ENCODE assay signal across 1 cellular context in the genomic region with DNA sequence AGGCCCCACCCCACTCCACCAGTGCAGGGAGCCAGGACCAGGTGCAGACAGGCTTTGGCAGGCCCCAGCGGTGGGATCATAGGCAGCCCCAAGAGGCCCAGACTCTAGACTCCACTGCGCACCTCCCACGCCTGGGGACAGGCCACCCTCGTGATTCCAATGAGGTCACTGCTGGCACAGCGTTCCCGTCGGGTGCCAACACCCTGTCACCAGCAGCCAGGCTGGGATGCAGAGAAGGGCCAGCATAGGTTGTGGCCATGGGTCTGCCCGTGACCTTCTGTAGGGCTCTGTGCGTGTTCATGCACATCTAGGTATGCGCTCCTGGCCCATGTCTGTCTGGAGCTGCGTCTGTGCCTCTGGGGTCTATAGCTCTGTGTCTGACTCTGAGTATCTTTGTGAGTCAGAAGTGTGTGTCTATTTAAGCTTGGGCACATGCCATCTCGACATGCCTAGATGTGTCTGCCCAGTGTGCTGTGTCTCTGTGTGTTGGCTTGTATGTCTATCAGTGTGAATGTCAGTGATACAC.
A peak's percentile ranks its signal among the peaks of the same experiment; 100 is the strongest.
TF ChIP-seq lines count a peak whose summit lies in the region.

No MANE protein-coding gene starts in this region.

TF ChIP-seq in K562, 482 proteins besides CTCF, POLR2A, EP300 and RAD21:
- TF ChIP-seq EGR1 (conservative IDR thresholded peaks at IDR 0.05) (0 out of 2 replicates have a peak, but pooled peaks have one; percentile 9), PHB2 (IDR thresholded peaks at IDR 0.05; ENCODE audit: low read depth) (no peak), CREBBP (IDR thresholded peaks at IDR 0.05; ENCODE audit: low read depth, low read length) (no peak), HMGN3 (IDR thresholded peaks at IDR 0.05; ENCODE audit: borderline replicate concordance, extremely low read depth, insufficient read length, low read depth, low read length) (no peak), TEAD2 (tag; IDR thresholded peaks at IDR 0.05) (no peak)
- TF ChIP-seq, protein P1, sequence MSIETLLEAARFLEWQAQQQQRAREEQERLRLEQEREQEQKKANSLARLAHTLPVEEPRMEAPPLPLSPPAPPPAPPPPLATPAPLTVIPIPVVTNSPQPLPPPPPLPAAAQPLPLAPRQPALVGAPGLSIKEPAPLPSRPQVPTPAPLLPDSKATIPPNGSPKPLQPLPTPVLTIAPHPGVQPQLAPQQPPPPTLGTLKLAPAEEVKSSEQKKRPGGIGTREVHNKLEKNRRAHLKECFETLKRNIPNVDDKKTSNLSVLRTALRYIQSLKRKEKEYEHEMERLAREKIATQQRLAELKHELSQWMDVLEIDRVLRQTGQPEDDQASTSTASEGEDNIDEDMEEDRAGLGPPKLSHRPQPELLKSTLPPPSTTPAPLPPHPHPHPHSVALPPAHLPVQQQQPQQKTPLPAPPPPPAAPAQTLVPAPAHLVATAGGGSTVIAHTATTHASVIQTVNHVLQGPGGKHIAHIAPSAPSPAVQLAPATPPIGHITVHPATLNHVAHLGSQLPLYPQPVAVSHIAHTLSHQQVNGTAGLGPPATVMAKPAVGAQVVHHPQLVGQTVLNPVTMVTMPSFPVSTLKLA (conservative IDR thresholded peaks at IDR 0.05) = no peak
TF ChIP-seq in K562: peak in this region for 1.
